Comparison of ENCODE assay signal across 15 cellular contexts in genomic region chr11:113163291-113164030, GRCh38.
DNase-seq lines count a peak whose midpoint lies in the region; ATAC-seq, FAIRE-seq and TF ChIP-seq lines count a peak whose summit lies in the region.
"Had no signal": no experiment of that assay in that cellular context is flagged by ENCODE, and none has a peak within 500 bp of the region (broad histone marks: within the 10 kb centered on the region; RNA-seq: fewer than 3 reads in every experiment).

No MANE protein-coding gene starts in this region.

- TF ChIP-seq CTCF in liver (IDR thresholded peaks at IDR 0.05; ENCODE audit: low read depth, low read length, missing input control) (no peak), HepG2 (CRISPR knock-in tag; IDR thresholded peaks at IDR 0.05) (no peak), nephron (IDR thresholded peaks at IDR 0.05; ENCODE audit: unreplicated experiment in 3 of 3) (no peak)

- peaks cover 12% of the 10 kb centered on the region for H3K36me3 Mint-ChIP-seq in nephron (ENCODE audit: low read depth)
- H3K36me3 Mint-ChIP-seq in activated CD4-positive, alpha-beta T cell treated with anti-CD3 and anti-CD28 coated beads, Interleukin-2, amount 10 ng/mL, durations not matched to agents 24 days and 14 days (ENCODE audit: low read depth): no peaks in the 10 kb centered on the region
- no peaks in the 10 kb centered on the region for H3K36me3 Mint-ChIP-seq in activated CD4-positive, alpha-beta T cell treated with anti-CD3 and anti-CD28 coated beads, Interleukin-2, amount 10 ng/mL, durations not matched to agents 7 days and 5 days (ENCODE audit: low read depth)
- H3K36me3 Mint-ChIP-seq: activated CD4-positive, alpha-beta memory T cell treated with anti-CD3 and anti-CD28 coated beads for 36 hours; naive thymus-derived CD8-positive, alpha-beta T cell had no signal

- H3K9ac ChIP-seq in liver (ENCODE audit: low read depth in 1 of 2, low read length in 2 of 2): no peak overlapping the region
- H3K9ac ChIP-seq in HepG2 (ENCODE audit: insufficient read depth, low read depth, low read length): no peak overlapping the region

- ATAC-seq in HepG2 (no peak), HG02973 (IDR thresholded peaks at IDR 0.05; ENCODE audit: unreplicated experiment) (no peak)
- ATAC-seq: esophagus mucosa; naive thymus-derived CD8-positive, alpha-beta T cell had no signal

- H3K9me3 ChIP-seq in liver (ENCODE audit: control insufficient read depth in 4 of 4, low read length in 3 of 4) (no peaks in the 10 kb centered on the region), HepG2 (ENCODE audit: low read length) (no peaks in the 10 kb centered on the region)
- H3K9me3 ChIP-seq: tibial artery had no signal

- peak overlapping the region; percentile 67 to 92 (median 88) for H3K27ac Mint-ChIP-seq in nephron
- H3K27ac Mint-ChIP-seq in activated CD4-positive, alpha-beta T cell treated with anti-CD3 and anti-CD28 coated beads, Interleukin-2, amount 10 ng/mL, durations not matched to agents 24 days and 14 days: no peak overlapping the region
- no peak overlapping the region for H3K27ac Mint-ChIP-seq in activated CD4-positive, alpha-beta T cell treated with anti-CD3 and anti-CD28 coated beads, Interleukin-2, amount 10 ng/mL, durations not matched to agents 7 days and 5 days
- H3K27ac Mint-ChIP-seq: activated CD4-positive, alpha-beta memory T cell treated with anti-CD3 and anti-CD28 coated beads for 36 hours; naive thymus-derived CD8-positive, alpha-beta T cell had no signal

- no peak overlapping the region for H3K4me2 ChIP-seq in HepG2 (ENCODE audit: low read depth, low read length)

- no TSS peak for BruUV-seq in HepG2 (replicated peaks; lab: Mats Ljungman, UMichigan)

- POLR2A ChIA-PET in HepG2 (lab: Yijun Ruan, JAX): no interaction called here
- POLR2A ChIA-PET in activated CD4-positive, alpha-beta T cell treated with anti-CD3 and anti-CD28 coated beads, Interleukin-2, amount 10 ng/mL, durations not matched to agents 7 days and 5 days (lab: Charles Lee): no interaction called here

- DNase-seq in HepG2 (ENCODE audit: low spot score) (no peak), fibroblast of the conjunctiva (ENCODE audit: low read depth) (peak; percentile 26), OCI-M1 (lab: John Stamatoyannopoulos, UW) (no peak)
- DNase-seq in activated CD4-positive, alpha-beta T cell treated with anti-CD3 and anti-CD28 coated beads, Interleukin-2, amount 10 ng/mL, durations not matched to agents 24 days and 14 days: no peak
- DNase-seq in activated CD4-positive, alpha-beta T cell treated with anti-CD3 and anti-CD28 coated beads, Interleukin-2, amount 10 ng/mL, durations not matched to agents 7 days and 5 days: no peak
- DNase-seq: activated CD4-positive, alpha-beta memory T cell treated with anti-CD3 and anti-CD28 coated beads for 36 hours; activated effector memory CD4-positive, alpha-beta T cell treated with anti-CD3 and anti-CD28 coated beads, Interleukin-2, amount 50 U/mL, for 16 hours; naive thymus-derived CD8-positive, alpha-beta T cell; NCI-H524 treated with DMSO at 0.1 percent for 48 hours had no signal

- no peak for TF ChIP-seq POLR2A in HepG2 (IDR thresholded peaks at IDR 0.05; ENCODE audit: insufficient read depth in 1 of 2, low read depth in 2 of 2, low read length in 2 of 2)

- TF ChIP-seq RAD21 in liver (IDR thresholded peaks at IDR 0.05): no peak
- TF ChIP-seq RAD21 in HepG2 (CRISPR knock-in tag; IDR thresholded peaks at IDR 0.05): no peak

- TF ChIP-seq EP300 in HepG2 (IDR thresholded peaks at IDR 0.05; ENCODE audit: low read depth in 2 of 2, low read length in 2 of 2) (no peak), HepG2 (CRISPR knock-in tag; IDR thresholded peaks at IDR 0.05; ENCODE audit: borderline replicate concordance) (no peak)

- peak overlapping the region in 1 of 3 experiments; percentile 11 for H3K4me3 Mint-ChIP-seq in nephron
- no peak overlapping the region for H3K4me3 Mint-ChIP-seq in activated CD4-positive, alpha-beta T cell treated with anti-CD3 and anti-CD28 coated beads, Interleukin-2, amount 10 ng/mL, durations not matched to agents 24 days and 14 days
- no peak overlapping the region for H3K4me3 Mint-ChIP-seq in activated CD4-positive, alpha-beta T cell treated with anti-CD3 and anti-CD28 coated beads, Interleukin-2, amount 10 ng/mL, durations not matched to agents 7 days and 5 days
- H3K4me3 Mint-ChIP-seq: activated CD4-positive, alpha-beta memory T cell treated with anti-CD3 and anti-CD28 coated beads for 36 hours; central memory CD8-positive, alpha-beta T cell; naive thymus-derived CD8-positive, alpha-beta T cell had no signal

- CTCF ChIA-PET in HepG2 (lab: Yijun Ruan, JAX; ENCODE audit: low intra/inter-chr PET ratio, low total read pairs): no interaction called here
- CTCF ChIA-PET in activated CD4-positive, alpha-beta T cell treated with anti-CD3 and anti-CD28 coated beads, Interleukin-2, amount 10 ng/mL, durations not matched to agents 7 days and 5 days (lab: Charles Lee): no interaction called here

- WGBS in liver: 83% methylated on average over 9 of the region's 9 CpGs
- 57% methylated on average over 9 of the region's 9 CpGs for WGBS in HepG2 (ENCODE audit: low lambda C conversion rate)

- H3K27me3 ChIP-seq in liver (ENCODE audit: control insufficient read depth in 4 of 4, insufficient read depth in 4 of 4, low read length in 3 of 4) (peaks cover 0 to 2% (median 0%) of the 10 kb centered on the region in 4 donors), HepG2 (ENCODE audit: control insufficient read depth in 1 of 2, insufficient read depth in 2 of 2, low read length in 2 of 2) (no peaks in the 10 kb centered on the region)
- H3K27me3 ChIP-seq: tibial artery had no signal

- H3K4me1 ChIP-seq in liver (ENCODE audit: control insufficient read depth in 4 of 4, insufficient read depth in 4 of 4, low read length in 3 of 4) (no peaks in the 10 kb centered on the region), HepG2 (ENCODE audit: insufficient read depth, low read length) (no peaks in the 10 kb centered on the region)

- H3K9me3 Mint-ChIP-seq in nephron: no peaks in the 10 kb centered on the region
- H3K9me3 Mint-ChIP-seq in activated CD4-positive, alpha-beta T cell treated with anti-CD3 and anti-CD28 coated beads, Interleukin-2, amount 10 ng/mL, durations not matched to agents 24 days and 14 days: no peaks in the 10 kb centered on the region
- no peaks in the 10 kb centered on the region for H3K9me3 Mint-ChIP-seq in activated CD4-positive, alpha-beta T cell treated with anti-CD3 and anti-CD28 coated beads, Interleukin-2, amount 10 ng/mL, durations not matched to agents 7 days and 5 days
- H3K9me3 Mint-ChIP-seq: activated CD4-positive, alpha-beta memory T cell treated with anti-CD3 and anti-CD28 coated beads for 36 hours; central memory CD8-positive, alpha-beta T cell had no signal

- FAIRE-seq in HepG2 (lab: Jason Lieb, UNC): no peak

- intact Hi-C loops in HepG2 (cut with micrococcal nuclease; ENCODE audit: unreplicated experiment): no loop called here
- intact Hi-C loops in activated CD4-positive, alpha-beta T cell treated with anti-CD3 and anti-CD28 coated beads, Interleukin-2, amount 10 ng/mL, durations not matched to agents 24 days and 14 days (cut with micrococcal nuclease): no loop called here

- H4K20me1 ChIP-seq in HepG2 (ENCODE audit: insufficient read depth, low read length): no peaks in the 10 kb centered on the region

- no peak overlapping the region for H2AFZ ChIP-seq in HepG2 (ENCODE audit: low read length)

- H3K27me3 Mint-ChIP-seq in nephron (ENCODE audit: low read depth): no peaks in the 10 kb centered on the region
- H3K27me3 Mint-ChIP-seq in activated CD4-positive, alpha-beta T cell treated with anti-CD3 and anti-CD28 coated beads, Interleukin-2, amount 10 ng/mL, durations not matched to agents 24 days and 14 days: no peaks in the 10 kb centered on the region
- peaks cover under 1% of the 10 kb centered on the region for H3K27me3 Mint-ChIP-seq in activated CD4-positive, alpha-beta T cell treated with anti-CD3 and anti-CD28 coated beads, Interleukin-2, amount 10 ng/mL, durations not matched to agents 7 days and 5 days
- H3K27me3 Mint-ChIP-seq: central memory CD8-positive, alpha-beta T cell had no signal

- H3K4me1 Mint-ChIP-seq in nephron: peaks cover 68% of the 10 kb centered on the region
- no peaks in the 10 kb centered on the region for H3K4me1 Mint-ChIP-seq in activated CD4-positive, alpha-beta T cell treated with anti-CD3 and anti-CD28 coated beads, Interleukin-2, amount 10 ng/mL, durations not matched to agents 24 days and 14 days
- no peaks in the 10 kb centered on the region for H3K4me1 Mint-ChIP-seq in activated CD4-positive, alpha-beta T cell treated with anti-CD3 and anti-CD28 coated beads, Interleukin-2, amount 10 ng/mL, durations not matched to agents 7 days and 5 days
- H3K4me1 Mint-ChIP-seq: central memory CD8-positive, alpha-beta T cell; naive thymus-derived CD8-positive, alpha-beta T cell had no signal

- in situ Hi-C loops in HepG2 (cut with HindIII; ENCODE audit: extremely low pct_ligation_motif_present, low pct_unique_long_range_greater_than_20kb): no loop called here

- H3K4me3 ChIP-seq in liver (ENCODE audit: low read depth in 1 of 3, low read length in 3 of 3) (no peak overlapping the region), HepG2 (replicated peaks in 1 of 3; ENCODE audit: insufficient read depth in 1 of 3, low read depth in 2 of 3, low read length in 3 of 3) (no peak overlapping the region)
- H3K4me3 ChIP-seq: tibial artery had no signal

- H3K36me3 ChIP-seq in liver (ENCODE audit: control insufficient read depth in 4 of 4, insufficient read depth in 3 of 4, low read depth in 1 of 4, low read length in 3 of 4): no peaks in the 10 kb centered on the region
- no peaks in the 10 kb centered on the region for H3K36me3 ChIP-seq in HepG2 (replicated peaks in 1 of 2; ENCODE audit: control insufficient read depth in 1 of 2, insufficient read depth in 2 of 2, low read length in 2 of 2)
- H3K36me3 ChIP-seq: tibial artery had no signal

- H3K79me2 ChIP-seq in HepG2 (ENCODE audit: insufficient read depth, low read length): no peaks in the 10 kb centered on the region

- H3K27ac ChIP-seq in liver (ENCODE audit: low read depth in 1 of 2, low read length in 2 of 2) (no peak overlapping the region), HepG2 (ENCODE audit: extremely low read length, insufficient read depth, low read length) (no peak overlapping the region)
- H3K27ac ChIP-seq: tibial artery had no signal

TF ChIP-seq in HepG2, 621 proteins besides CTCF, POLR2A, EP300 and RAD21:
- TF ChIP-seq SOX13 (IDR thresholded peaks at IDR 0.05) (no peak), SOX13 (CRISPR knock-in tag; conservative IDR thresholded peaks at IDR 0.05 in 1 of 2, IDR thresholded peaks at IDR 0.05 in 1 of 2) (no peak), SIN3A (IDR thresholded peaks at IDR 0.05; ENCODE audit: borderline replicate concordance, low read depth, low read length) (no peak)
TF ChIP-seq in HepG2: peak in this region for 0.

Comparison
In these comparisons a context has a peak if more than half of its experiments do, and no peak if none do; other contexts are left out.
1. H3K27ac Mint-ChIP-seq: peak in nephron (3 of 3); none in activated CD4-positive, alpha-beta T cell treated with anti-CD3 and anti-CD28 coated beads, Interleukin-2, amount 10 ng/mL, durations not matched to agents 24 days and 14 days (single experiment) and activated CD4-positive, alpha-beta T cell treated with anti-CD3 and anti-CD28 coated beads, Interleukin-2, amount 10 ng/mL, durations not matched to agents 7 days and 5 days (single experiment).